10 cellular contexts compared by ENCODE assay signal in genomic region chr4:128917781-128918180, GRCh38.
DNase-seq lines count a peak whose midpoint lies in the region; ATAC-seq lines count a peak whose summit lies in the region.
"Had no signal": no experiment of that assay in that cellular context is flagged by ENCODE, and none has a peak within 500 bp of the region (broad histone marks: within the 10 kb centered on the region; RNA-seq: fewer than 3 reads in every experiment).

No MANE protein-coding gene starts in this region.

- no peaks in the 10 kb centered on the region for H3K36me3 ChIP-seq in HAP-1 (replicated peaks)

- in situ Hi-C loops in HAP-1 (cut with MboI; ENCODE audit: low sequenced_read_pairs): no loop called here

- H3K27me3 ChIP-seq in HAP-1 (ENCODE audit: low read depth): no peaks in the 10 kb centered on the region

- ATAC-seq in HG02571 (IDR thresholded peaks at IDR 0.05; ENCODE audit: unreplicated experiment) (peak; percentile 56), HG03565 (IDR thresholded peaks at IDR 0.05; ENCODE audit: unreplicated experiment) (peak; percentile 78)
- ATAC-seq in stimulated activated effector memory CD8-positive, alpha-beta T cell treated with anti-CD3 and anti-CD28 coated beads, Interleukin-12 subunit alpha, Interleukin-12 subunit beta, amount 100 ng/mL, for 72 hours: peak; percentile 79

- H3K4me3 ChIP-seq in HAP-1: no peak overlapping the region

- peaks cover 34% of the 10 kb centered on the region for H3K4me1 Mint-ChIP-seq in stimulated activated effector memory CD8-positive, alpha-beta T cell treated with anti-CD3 and anti-CD28 coated beads, Interleukin-12 subunit alpha, Interleukin-12 subunit beta, amount 100 ng/mL, for 72 hours

- DNase-seq in SIG-M5 treated with dmso at 0.1 percent for 504 hours (lab: John Stamatoyannopoulos, UW; ENCODE audit: unreplicated experiment): peak; percentile 34
- no peak for DNase-seq in SIG-M5 (lab: John Stamatoyannopoulos, UW)
- no peak for DNase-seq in stimulated activated effector memory CD8-positive, alpha-beta T cell treated with anti-CD3 and anti-CD28 coated beads, Interleukin-12 subunit alpha, Interleukin-12 subunit beta, amount 100 ng/mL, for 72 hours (ENCODE audit: low spot score in 2 of 2)
- no peak for DNase-seq in NCI-H1092 (lab: John Stamatoyannopoulos, UW)
- no peak for DNase-seq in HAP-1 (ENCODE audit: low spot score in 2 of 2)
- DNase-seq in OCI-M2 (lab: John Stamatoyannopoulos, UW; ENCODE audit: unreplicated experiment): no peak
- DNase-seq: 8988T, NCI-H187 treated with DMSO at 0.1 percent for 48 hours had no signal

- no peaks in the 10 kb centered on the region for H3K9me3 Mint-ChIP-seq in stimulated activated effector memory CD8-positive, alpha-beta T cell treated with anti-CD3 and anti-CD28 coated beads, Interleukin-12 subunit alpha, Interleukin-12 subunit beta, amount 100 ng/mL, for 72 hours

- H3K36me3 Mint-ChIP-seq in stimulated activated effector memory CD8-positive, alpha-beta T cell treated with anti-CD3 and anti-CD28 coated beads, Interleukin-12 subunit alpha, Interleukin-12 subunit beta, amount 100 ng/mL, for 72 hours: no peaks in the 10 kb centered on the region

- no peaks in the 10 kb centered on the region for H3K4me1 ChIP-seq in HAP-1

- H3K4me3 Mint-ChIP-seq in stimulated activated effector memory CD8-positive, alpha-beta T cell treated with anti-CD3 and anti-CD28 coated beads, Interleukin-12 subunit alpha, Interleukin-12 subunit beta, amount 100 ng/mL, for 72 hours: no peak overlapping the region

- H3K9me3 ChIP-seq in HAP-1: no peaks in the 10 kb centered on the region

- H3K27ac Mint-ChIP-seq in stimulated activated effector memory CD8-positive, alpha-beta T cell treated with anti-CD3 and anti-CD28 coated beads, Interleukin-12 subunit alpha, Interleukin-12 subunit beta, amount 100 ng/mL, for 72 hours: no peak overlapping the region
